In genomic region chr4:101347267-101347556, GRCh38 we compare ENCODE assay signal across 7 cellular contexts. TPM values are rescaled to one million over a fixed set of nuclear protein-coding genes. Genes with fewer than 3 reads are reported as not detected.
A peak's percentile ranks its signal among the peaks of the same experiment; 100 is the strongest.
DNase-seq lines count a peak whose midpoint lies in the region; ATAC-seq and TF ChIP-seq lines count a peak whose summit lies in the region.

Gene PPP3CA, minus strand, starts transcription at chr4:101347526.

- WGBS in heart right ventricle, 2 donors: 0 to 1% methylated on average over 40 of the region's 41 CpGs

- peaks cover 0 to 42% (median 26%) of the 10 kb centered on the region in 9 donors for H3K4me1 ChIP-seq in heart right ventricle

- H3K27me3 ChIP-seq in heart right ventricle: no peaks in the 10 kb centered on the region

- TF ChIP-seq CTCF in activated CD8-positive, alpha-beta T cell treated with anti-CD3 and anti-CD28 coated beads for 36 hours (IDR thresholded peaks at IDR 0.05): no peak
- TF ChIP-seq CTCF in heart right ventricle (IDR thresholded peaks at IDR 0.05): no peak

- peak within 1 kb of the TSS; percentile 88 for H3K27ac Mint-ChIP-seq in activated CD8-positive, alpha-beta T cell treated with anti-CD3 and anti-CD28 coated beads for 36 hours

- no peaks in the 10 kb centered on the region for H3K36me3 Mint-ChIP-seq in activated CD8-positive, alpha-beta T cell treated with anti-CD3 and anti-CD28 coated beads for 36 hours (ENCODE audit: low read depth)

- H3K4me3 ChIP-seq in heart right ventricle: peak within 1 kb of the TSS; percentile 81 to 95 (median 92)

- no peaks in the 10 kb centered on the region for H3K9me3 Mint-ChIP-seq in activated CD8-positive, alpha-beta T cell treated with anti-CD3 and anti-CD28 coated beads for 36 hours

- no peak for DNase-seq in activated CD8-positive, alpha-beta T cell treated with anti-CD3 and anti-CD28 coated beads for 36 hours
- no peak for DNase-seq in heart right ventricle
- DNase-seq in sciatic nerve (ENCODE audit: low spot score): no peak
- DNase-seq in HPDE6-E6E7 (ENCODE audit: extremely low spot score): no peak
- no peak for DNase-seq in amygdala (lab: John Stamatoyannopoulos, UW)

- POLR2A ChIA-PET in activated CD8-positive, alpha-beta T cell treated with anti-CD3 and anti-CD28 coated beads for 36 hours (lab: Charles Lee): interaction anchor here (0.8 to 0.9 kb wide), 2 partner anchors 70 to 71 kb away, joined by 3 read pairs; no protein-coding TSS in a partner anchor

- ATAC-seq in GM18861 (IDR thresholded peaks at IDR 0.05; ENCODE audit: unreplicated experiment): peak; percentile 5
- peak; percentile 16 for ATAC-seq in HG02798 (IDR thresholded peaks at IDR 0.05; ENCODE audit: poor library complexity, unreplicated experiment)
- ATAC-seq in activated CD8-positive, alpha-beta T cell treated with anti-CD3 and anti-CD28 coated beads for 36 hours: no peak
- peak in 2 of 8 donors; percentile 0 to 5 for ATAC-seq in heart right ventricle
- no peak for ATAC-seq in sciatic nerve

- intact Hi-C loops in activated CD8-positive, alpha-beta T cell treated with anti-CD3 and anti-CD28 coated beads for 36 hours (cut with micrococcal nuclease): loop anchor here (5.0 to 10.0 kb wide), 4 partner anchors 65 to 180 kb away; no protein-coding TSS in a partner anchor
- intact Hi-C loops in heart right ventricle (cut with DNase I): loop anchor here in 9 of 10 donors (2.0 to 10.0 kb wide), 16 partner anchors 40 to 388 kb away; no protein-coding TSS in a partner anchor
- intact Hi-C loops in sciatic nerve (cut with DNase I): loop anchor here (10.0 kb wide), 1 partner anchor 62 kb away; no protein-coding TSS in a partner anchor

- H3K36me3 ChIP-seq in heart right ventricle: no peaks in the 10 kb centered on the region

- H3K9me3 ChIP-seq in heart right ventricle: no peaks in the 10 kb centered on the region

- H3K27ac ChIP-seq in heart right ventricle: peak within 1 kb of the TSS; percentile 91 to 99 (median 96)

- peaks cover 19% of the 10 kb centered on the region for H3K27me3 Mint-ChIP-seq in activated CD8-positive, alpha-beta T cell treated with anti-CD3 and anti-CD28 coated beads for 36 hours

- H3K4me3 Mint-ChIP-seq in activated CD8-positive, alpha-beta T cell treated with anti-CD3 and anti-CD28 coated beads for 36 hours: peak within 1 kb of the TSS; percentile 95

- peaks cover 32% of the 10 kb centered on the region for H3K4me1 Mint-ChIP-seq in activated CD8-positive, alpha-beta T cell treated with anti-CD3 and anti-CD28 coated beads for 36 hours (ENCODE audit: low read depth)

- CTCF ChIA-PET in activated CD8-positive, alpha-beta T cell treated with anti-CD3 and anti-CD28 coated beads for 36 hours (lab: Charles Lee): interaction anchor here (1.2 kb wide), 1 partner anchor 19 kb away, joined by 4 read pairs; no protein-coding TSS in a partner anchor

RNA-seq across cellular contexts. Expression of gene PPP3CA, which starts in this region (rescaled TPM):
- 10 to 100 TPM; 11.8 to 12.7 TPM for total RNA-seq in activated CD8-positive, alpha-beta T cell treated with anti-CD3 and anti-CD28 coated beads for 36 hours
- total RNA-seq in heart right ventricle: 10 to 100 TPM; 15.2 to 30.8 (median 20.8) TPM
- polyA plus RNA-seq in heart right ventricle: 1 to 10 TPM; 8.1 to 9.2 TPM
- 56.8 TPM for total RNA-seq in sciatic nerve

Comparison
In these comparisons a context has a peak if more than half of its experiments do, and no peak if none do; other contexts are left out.
1. ATAC-seq: peak in GM18861 (single experiment) and HG02798 (single experiment); none in activated CD8-positive, alpha-beta T cell treated with anti-CD3 and anti-CD28 coated beads for 36 hours (single experiment) and sciatic nerve (single experiment).